Comparison of ENCODE assay signal across 10 cellular contexts in the genomic region with DNA sequence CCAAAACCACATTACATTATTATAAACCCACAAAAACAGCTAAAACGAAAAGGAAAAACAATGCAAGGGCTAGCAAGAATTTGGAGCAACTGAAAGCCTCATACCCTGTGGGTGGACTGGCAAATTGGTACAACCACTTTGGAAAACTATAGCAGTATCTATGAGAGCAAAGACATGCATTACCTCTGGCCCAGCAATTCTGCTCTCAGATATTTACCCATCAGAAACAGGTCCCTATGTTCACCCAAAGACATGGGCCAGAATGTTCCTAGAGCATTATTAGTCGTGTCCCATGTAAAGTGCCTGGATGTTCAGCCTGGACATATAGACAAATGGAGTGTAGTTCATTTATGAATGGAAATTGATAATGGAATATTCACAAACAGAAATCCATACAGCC.
"Had no signal": no experiment of that assay in that cellular context is flagged by ENCODE, and none has a peak within 500 bp of the region (broad histone marks: within the 10 kb centered on the region; RNA-seq: fewer than 3 reads in every experiment).

No MANE protein-coding gene starts in this region.

- H3K4me2 ChIP-seq: GM23338 had no signal

- ATAC-seq: GM23338, HCT116 had no signal

- H3K9me3 ChIP-seq: HAP-1 had no signal

- H3K36me3 ChIP-seq: HAP-1 had no signal

- H3K4me1 ChIP-seq: HAP-1 had no signal

- FAIRE-seq: H1, H54 had no signal

- H3K9ac ChIP-seq: GM23248 had no signal

- H3K4me3 ChIP-seq: GM23248, GM23338, HAP-1 had no signal

- H3K27ac ChIP-seq: GM23248 had no signal

- DNase-seq: GM23248, GOT3, H9, HCEC 1CT, HFFc6 had no signal
